ENCODE assay signal across 23 cellular contexts in genomic region chrX:24392709-24393108, GRCh38. TPM values are rescaled to one million over a fixed set of nuclear protein-coding genes. Genes with fewer than 3 reads are reported as not detected.
"Had no signal": no experiment of that assay in that cellular context is flagged by ENCODE, and none has a peak within 500 bp of the region (broad histone marks: within the 10 kb centered on the region; RNA-seq: fewer than 3 reads in every experiment).

No MANE protein-coding gene starts in this region.

- H3K27me3 ChIP-seq: upper lobe of left lung had no signal

- H3K36me3 ChIP-seq: adrenal gland, thoracic aorta, upper lobe of left lung had no signal

- DNase-seq: activated CD4-positive, alpha-beta T cell treated with anti-CD3 and anti-CD28 coated beads for 48 hours; activated CD4-positive, CD25-positive, alpha-beta regulatory T cell; activated CD8-positive, alpha-beta memory T cell treated with anti-CD3 and anti-CD28 coated beads, Interleukin-2, amount 50 U/mL, for 4 hours; activated CD8-positive, alpha-beta T cell treated with anti-CD3 and anti-CD28 coated beads, Interleukin-2, amount 10 ng/mL, durations not matched to agents 7 days and 5 days; activated gamma-delta T cell; activated T-cell treated with anti-CD3 and anti-CD28 coated beads, Interleukin-2, amount 50 U/mL, for 48 hours; adrenal gland; effector CD8-positive, alpha-beta T cell; foreskin melanocyte; glutamatergic neuron; mammary epithelial cell; midbrain; nucleus accumbens; stimulated activated naive B cell treated with anti-CD40 and anti-IgM and Interleukin-4, amounts not matched to agents 10 μg/mL and 1 μg/mL and 100 μg/mL, for 72 hours; T1000; upper lobe of left lung had no signal

- H3K27ac ChIP-seq: adrenal gland, thoracic aorta, upper lobe of left lung had no signal

- H3K9me3 ChIP-seq: adrenal gland, thoracic aorta, upper lobe of left lung had no signal

- H3K4me1 ChIP-seq: upper lobe of left lung had no signal

- H3K4me3 ChIP-seq: adrenal gland, thoracic aorta, upper lobe of left lung had no signal

- ATAC-seq: activated CD8-positive, alpha-beta T cell treated with anti-CD3 and anti-CD28 coated beads, Interleukin-2, amount 10 ng/mL, durations not matched to agents 7 days and 5 days; esophagus mucosa; left lobe of liver; stimulated activated naive B cell treated with anti-CD40 and anti-IgM and Interleukin-4, amounts not matched to agents 10 μg/mL and 1 μg/mL and 100 μg/mL, for 72 hours had no signal

RNA-seq across cellular contexts. Expression of gene SUPT20HL1, which starts 32.3 kb away (rescaled TPM):
- total RNA-seq: activated CD8-positive, alpha-beta T cell treated with anti-CD3 and anti-CD28 coated beads, Interleukin-2, amount 10 ng/mL, durations not matched to agents 7 days and 5 days; astrocyte; cerebellum; esophagus mucosa; left lobe of liver; mammary epithelial cell; T-helper 1 cell treated with Interleukin-12 subunit alpha and Interleukin-12 subunit beta and Interleukin-4 antibody, amounts not matched to agents 30 ng/mL and 1 ng/mL, for 36 hours; thoracic aorta; upper lobe of left lung had no signal
- polyA plus RNA-seq: adrenal gland, keratinocyte, mammary epithelial cell had no signal
